Comparison of ENCODE assay signal across 8 cellular contexts in genomic region chr17:64025732-64026294, GRCh38. TPM values are rescaled to one million over a fixed set of nuclear protein-coding genes. Genes with fewer than 3 reads are reported as not detected.
DNase-seq lines count a peak whose midpoint lies in the region; ATAC-seq and TF ChIP-seq lines count a peak whose summit lies in the region.

No MANE protein-coding gene starts in this region.

- DNase-seq in AG08396 (ENCODE audit: low spot score) (peak; percentile 73), NT2/D1 (ENCODE audit: low read depth, low spot score) (peak; percentile 68), epithelial cell of esophagus (ENCODE audit: low read depth) (peak; percentile 66), naive B cell (peak; percentile 90)
- peak; percentile 66 to 80 (median 73) for DNase-seq in activated CD8-positive, alpha-beta memory T cell treated with anti-CD3 and anti-CD28 coated beads for 48 hours (ENCODE audit: low read depth in 2 of 3, low spot score in 2 of 3)
- DNase-seq in stimulated activated CD8-positive, alpha-beta memory T cell treated with anti-CD3 and anti-CD28 coated beads, Interleukin-7, amount 100 ng/mL, for 4 hours (ENCODE audit: low read depth in 2 of 2) = peak; percentile 83 to 85

- H3K27ac Mint-ChIP-seq in naive B cell = peak overlapping the region; percentile 72 to 99 (median 89)

- no peaks in the 10 kb centered on the region for H3K27me3 Mint-ChIP-seq in naive B cell

- H3K27ac ChIP-seq in HUES48 (ENCODE audit: low read depth, low read length) = no peak overlapping the region

- peaks cover 30 to 46% (median 33%) of the 10 kb centered on the region in 3 donors for H3K4me1 Mint-ChIP-seq in naive B cell

- no peak overlapping the region for H3K9ac ChIP-seq in HUES48 (ENCODE audit: low read depth, low read length)
- H3K9ac ChIP-seq in NT2/D1 (ENCODE audit: insufficient read length, low read depth) = no peak overlapping the region

- H3K4me3 Mint-ChIP-seq in naive B cell = peak overlapping the region; percentile 18 to 92 (median 80)

- H3K36me3 Mint-ChIP-seq in naive B cell = no peaks in the 10 kb centered on the region

- H3K4me1 ChIP-seq in HUES48 (ENCODE audit: control insufficient read depth, insufficient read depth, low read length) (no peaks in the 10 kb centered on the region), NT2/D1 (ENCODE audit: insufficient read depth, insufficient read length) (no peaks in the 10 kb centered on the region)

- H3K4me3 ChIP-seq in HUES48 (ENCODE audit: low read depth, low read length) = peak overlapping the region; percentile 3; the same call in 1 of the 2 replicates
- H3K4me3 ChIP-seq in NT2/D1 (ENCODE audit: insufficient read length, low read depth) = no peak overlapping the region
- no peak overlapping the region for H3K4me3 ChIP-seq in epithelial cell of esophagus (ENCODE audit: low read length)

- H3K36me3 ChIP-seq in HUES48 (ENCODE audit: control insufficient read depth, insufficient read depth, low read length) = no peaks in the 10 kb centered on the region
- H3K36me3 ChIP-seq in NT2/D1 (ENCODE audit: insufficient read depth, insufficient read length, low read length) = no peaks in the 10 kb centered on the region

- peak; percentile 82 for TF ChIP-seq CTCF in epithelial cell of esophagus (IDR thresholded peaks at IDR 0.05; ENCODE audit: insufficient read depth, low read depth, low read length, missing control alignments)

- peak; percentile 86 to 87 for ATAC-seq in naive B cell (ENCODE audit: low read depth in 2 of 2)

- no peaks in the 10 kb centered on the region for H3K27me3 ChIP-seq in HUES48 (ENCODE audit: control insufficient read depth, insufficient read depth, low read length)
- H3K27me3 ChIP-seq in NT2/D1 (ENCODE audit: insufficient read depth, insufficient read length) = peaks cover 5% of the 10 kb centered on the region

- TF ChIP-seq POLR2A in GM19193 (IDR thresholded peaks at IDR 0.05; ENCODE audit: extremely low read depth, insufficient read depth, insufficient read length) = peak; percentile 23

- H3K9me3 ChIP-seq in HUES48 (ENCODE audit: control insufficient read depth, insufficient read depth, low read length) = no peaks in the 10 kb centered on the region
- H3K9me3 ChIP-seq in NT2/D1 (ENCODE audit: insufficient read depth, low read length) = no peaks in the 10 kb centered on the region

- peaks cover 0 to 2% (median 0%) of the 10 kb centered on the region in 7 donors for H3K9me3 Mint-ChIP-seq in naive B cell

RNA-seq across cellular contexts. Expression of gene ICAM2, which starts 5.4 kb away (rescaled TPM):
- polyA plus RNA-seq in naive B cell (ENCODE audit: low read depth in 6 of 6) = 100 to 1,000 TPM; 214 to 346 (median 290) TPM

RNA-seq across cellular contexts. Expression of gene PRR29, which starts 27.7 kb away (rescaled TPM):
- polyA plus RNA-seq in naive B cell (ENCODE audit: low read depth in 6 of 6) = 1 to 10 TPM; 3.5 to 6.8 (median 5.8) TPM

RNA-seq across cellular contexts. Expression of gene SCN4A, which starts 53.1 kb away (rescaled TPM):
- polyA plus RNA-seq in naive B cell (ENCODE audit: low read depth in 6 of 6) = 1 to 10 TPM in 3 of 6 donors, under 1 TPM in 2, not detected in 1; 0.89 to 1.4 (median 1.1) TPM
